Comparison of ENCODE assay signal across 8 cellular contexts in genomic region chr1:25858906-25859789, GRCh38. TPM values are rescaled to one million over a fixed set of nuclear protein-coding genes. Genes with fewer than 3 reads are reported as not detected.
DNase-seq lines count a peak whose midpoint lies in the region; ATAC-seq and TF ChIP-seq lines count a peak whose summit lies in the region.

Gene AUNIP (minus strand): TSS chr1:25859457. CDS start chr1:25859357, 100 bp downstream.

- TF ChIP-seq CTCF in BE2C (IDR thresholded peaks at IDR 0.05; ENCODE audit: low read depth, low read length) (no peak), lung (IDR thresholded peaks at IDR 0.05; ENCODE audit: control extremely low read depth, extremely low read depth) (no peak)

- H3K4me1 ChIP-seq in BE2C = no peaks in the 10 kb centered on the region
- H3K4me1 ChIP-seq in lung (ENCODE audit: control insufficient read depth in 2 of 2, insufficient read depth in 2 of 2, low read length in 2 of 2) = peaks cover 0 to 5% of the 10 kb centered on the region in 2 donors

- H3K27me3 ChIP-seq in BE2C (no peaks in the 10 kb centered on the region), lung (ENCODE audit: control insufficient read depth, insufficient read depth) (no peaks in the 10 kb centered on the region)

- CTCF ChIA-PET in activated CD4-positive, alpha-beta memory T cell treated with anti-CD3 and anti-CD28 coated beads, Interleukin-2, amount 10 ng/mL, durations not matched to agents 7 days and 5 days (lab: Charles Lee) = no interaction called here

- POLR2A ChIA-PET in activated CD4-positive, alpha-beta memory T cell treated with anti-CD3 and anti-CD28 coated beads, Interleukin-2, amount 10 ng/mL, durations not matched to agents 7 days and 5 days (lab: Charles Lee) = interaction anchor here (0.5 to 2.4 kb wide), 6 partner anchors 11 to 46 kb away, joined by 3 to 7 read pairs (median 4); partner anchors contain the start of genes MTFR1L and PAQR7

- 1 to 2% methylated on average over 68 to 77 of the region's 77 CpGs for WGBS in lung, 2 donors

- no peaks in the 10 kb centered on the region for H3K36me3 ChIP-seq in BE2C
- peaks cover 0 to 2% of the 10 kb centered on the region in 2 donors for H3K36me3 ChIP-seq in lung (ENCODE audit: control insufficient read depth in 2 of 2, insufficient read depth in 2 of 2, low read length in 2 of 2)

- H3K36me3 Mint-ChIP-seq in activated CD4-positive, alpha-beta memory T cell treated with anti-CD3 and anti-CD28 coated beads, Interleukin-2, amount 10 ng/mL, durations not matched to agents 7 days and 5 days (ENCODE audit: low read depth) = peaks cover 5% of the 10 kb centered on the region

- H3K9me3 ChIP-seq in BE2C (no peaks in the 10 kb centered on the region), lung (ENCODE audit: control insufficient read depth in 2 of 2, insufficient read depth in 1 of 2, low read length in 1 of 2) (no peaks in the 10 kb centered on the region)

- H3K27ac Mint-ChIP-seq in activated CD4-positive, alpha-beta memory T cell treated with anti-CD3 and anti-CD28 coated beads, Interleukin-2, amount 10 ng/mL, durations not matched to agents 7 days and 5 days = peak within 1 kb of the TSS; percentile 92

- DNase-seq in BE2C (peak; percentile 81), GM19240 (ENCODE audit: insufficient read length, low spot score) (peak; percentile 93), NCI-H774 (lab: John Stamatoyannopoulos, UW) (peak; percentile 44), ecto neural progenitor cell (ENCODE audit: low spot score) (peak; percentile 87), lung (ENCODE audit: low spot score) (peak; percentile 89)
- peak; percentile 91 for DNase-seq in activated CD4-positive, alpha-beta memory T cell treated with anti-CD3 and anti-CD28 coated beads, Interleukin-2, amount 10 ng/mL, durations not matched to agents 7 days and 5 days
- DNase-seq in stimulated activated CD4-positive, alpha-beta T cell treated with anti-CD3 and anti-CD28 coated beads, TNF-alpha, amount 100 ng/mL, for 1 hour (ENCODE audit: low read depth in 3 of 3, low spot score in 1 of 3) = peak; percentile 77 to 87 (median 78)

- H3K4me3 ChIP-seq in BE2C (ENCODE audit: low read depth, low read length) (peak within 1 kb of the TSS; percentile 79), lung (peak within 1 kb of the TSS; percentile 37)

- peak; percentile 82 for ATAC-seq in HG03520 (IDR thresholded peaks at IDR 0.05; ENCODE audit: unreplicated experiment)
- peak; percentile 94 for ATAC-seq in lung (ENCODE audit: insufficient read depth, low FRiP score)

- H3K4me3 Mint-ChIP-seq in activated CD4-positive, alpha-beta memory T cell treated with anti-CD3 and anti-CD28 coated beads, Interleukin-2, amount 10 ng/mL, durations not matched to agents 7 days and 5 days = peak within 1 kb of the TSS; percentile 94

- H3K9me3 Mint-ChIP-seq in activated CD4-positive, alpha-beta memory T cell treated with anti-CD3 and anti-CD28 coated beads, Interleukin-2, amount 10 ng/mL, durations not matched to agents 7 days and 5 days = no peaks in the 10 kb centered on the region

- peaks cover 24% of the 10 kb centered on the region for H3K4me1 Mint-ChIP-seq in activated CD4-positive, alpha-beta memory T cell treated with anti-CD3 and anti-CD28 coated beads, Interleukin-2, amount 10 ng/mL, durations not matched to agents 7 days and 5 days

- H3K27ac ChIP-seq in lung (ENCODE audit: low read depth in 1 of 2, low read length in 1 of 2) = peak within 1 kb of the TSS; percentile 52 to 74

- no peaks in the 10 kb centered on the region for H3K27me3 Mint-ChIP-seq in activated CD4-positive, alpha-beta memory T cell treated with anti-CD3 and anti-CD28 coated beads, Interleukin-2, amount 10 ng/mL, durations not matched to agents 7 days and 5 days

RNA-seq across cellular contexts. Expression of gene AUNIP, which starts in this region (rescaled TPM):
- polyA plus RNA-seq in BE2C (2012; ENCODE audit: insufficient read depth, insufficient read length, low read depth) = 3.3 TPM
- 1 to 10 TPM; 5.2 to 5.4 TPM for total RNA-seq in activated CD4-positive, alpha-beta memory T cell treated with anti-CD3 and anti-CD28 coated beads, Interleukin-2, amount 10 ng/mL, durations not matched to agents 7 days and 5 days
- 1 to 10 TPM in 1 of 2 donors, under 1 TPM in 1; 0.21 to 1.1 TPM for total RNA-seq in lung
- polyA plus RNA-seq in lung = under 1 TPM; 0.26 to 0.31 TPM

Comparison
In these comparisons a context has a peak if more than half of its experiments do, and no peak if none do; other contexts are left out.
1. Peak in every context shown above with its lines: DNase-seq, ATAC-seq, H3K4me3 ChIP-seq and H3K27ac ChIP-seq.